Comparison of ENCODE assay signal across 16 cellular contexts in the genomic region with DNA sequence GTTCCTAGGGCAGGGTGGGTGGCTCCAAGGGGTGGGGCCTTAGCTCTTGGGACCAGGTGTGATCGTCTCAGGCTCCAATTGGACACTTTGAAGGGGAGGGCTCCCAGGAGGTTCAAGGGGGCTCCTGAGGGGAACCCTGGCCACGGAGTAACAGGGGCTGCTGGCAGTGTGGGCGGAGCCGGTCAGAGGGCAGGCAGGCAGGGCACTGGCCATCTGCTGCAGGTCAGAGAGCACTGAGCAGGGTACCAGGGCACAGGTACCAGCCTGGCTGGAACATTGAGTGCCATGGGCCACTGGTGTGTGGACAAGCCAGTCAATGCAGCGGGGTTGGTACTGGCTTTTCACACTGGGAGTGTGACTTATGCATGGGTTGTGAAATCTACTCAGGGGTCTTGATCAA. TPM values are rescaled to one million over a fixed set of nuclear protein-coding genes. Genes with fewer than 3 reads are reported as not detected.
A peak's percentile ranks its signal among the peaks of the same experiment; 100 is the strongest.
DNase-seq lines count a peak whose midpoint lies in the region; ATAC-seq and TF ChIP-seq lines count a peak whose summit lies in the region.
"Had no signal": no experiment of that assay in that cellular context is flagged by ENCODE, and none has a peak within 500 bp of the region (broad histone marks: within the 10 kb centered on the region; RNA-seq: fewer than 3 reads in every experiment).

No MANE protein-coding gene starts in this region.

- H3K27me3 ChIP-seq in right lobe of liver (no peaks in the 10 kb centered on the region), stomach smooth muscle (ENCODE audit: control insufficient read depth in 1 of 2, insufficient read depth in 2 of 2, low read length in 2 of 2) (peaks cover 8 to 16% of the 10 kb centered on the region in 2 donors)

- no peak for DNase-seq in activated CD8-positive, alpha-beta T cell treated with anti-CD3 and anti-CD28 coated beads, Interleukin-2, amount 10 ng/mL, durations not matched to agents 7 days and 5 days
- no peak for DNase-seq in activated CD8-positive, alpha-beta T cell treated with anti-CD3 and anti-CD28 coated beads for 36 hours
- DNase-seq in T-helper 17 cell: no peak
- peak in 2 of 3 donors; percentile 74 to 81 for DNase-seq in right lobe of liver
- no peak for DNase-seq in 8988T
- DNase-seq in NCI-H524 treated with DMSO at 0.1 percent for 48 hours (lab: John Stamatoyannopoulos, UW): no peak
- DNase-seq in head of caudate nucleus: no peak
- DNase-seq: activated gamma-delta T cell, COR-L47, hippocampal formation, NCI-H2029, NCI-H526, PC-9 had no signal

- CTCF ChIA-PET in activated CD8-positive, alpha-beta T cell treated with anti-CD3 and anti-CD28 coated beads, Interleukin-2, amount 10 ng/mL, durations not matched to agents 7 days and 5 days (lab: Charles Lee): no interaction called here
- CTCF ChIA-PET in activated CD8-positive, alpha-beta T cell treated with anti-CD3 and anti-CD28 coated beads for 36 hours (lab: Charles Lee): interaction anchor here (1.3 kb wide), 1 partner anchor 43 kb away, joined by 4 read pairs; no protein-coding TSS in a partner anchor

- no peak for TF ChIP-seq POLR2A in right lobe of liver (IDR thresholded peaks at IDR 0.05)

- ATAC-seq in activated CD8-positive, alpha-beta T cell treated with anti-CD3 and anti-CD28 coated beads, Interleukin-2, amount 10 ng/mL, durations not matched to agents 7 days and 5 days: no peak
- ATAC-seq in activated CD8-positive, alpha-beta T cell treated with anti-CD3 and anti-CD28 coated beads for 36 hours: no peak
- no peak for ATAC-seq in T-helper 17 cell
- peak; percentile 10 to 79 (median 52) for ATAC-seq in right lobe of liver
- ATAC-seq: esophagus mucosa had no signal

- WGBS in right lobe of liver (ENCODE audit: insufficient coverage, low coverage, low lambda C conversion rate, missing lambda C conversion rate): 29% methylated on average over 3 of the region's 5 CpGs

- H3K9me3 ChIP-seq in T-helper 17 cell (ENCODE audit: control insufficient read depth, low read length, poor library complexity, severe bottlenecking) (no peaks in the 10 kb centered on the region), right lobe of liver (no peaks in the 10 kb centered on the region), stomach smooth muscle (ENCODE audit: control insufficient read depth in 2 of 2, low read length in 2 of 2) (no peaks in the 10 kb centered on the region)
- H3K9me3 ChIP-seq: prostate gland had no signal

- H3K36me3 Mint-ChIP-seq in activated CD8-positive, alpha-beta T cell treated with anti-CD3 and anti-CD28 coated beads, Interleukin-2, amount 10 ng/mL, durations not matched to agents 7 days and 5 days (ENCODE audit: low read depth): peaks cover 18% of the 10 kb centered on the region
- H3K36me3 Mint-ChIP-seq in activated CD8-positive, alpha-beta T cell treated with anti-CD3 and anti-CD28 coated beads for 36 hours (ENCODE audit: low read depth): peaks cover 8% of the 10 kb centered on the region
- no peaks in the 10 kb centered on the region for H3K36me3 Mint-ChIP-seq in T-helper 17 cell (ENCODE audit: low read depth)

- peaks cover 24% of the 10 kb centered on the region for H3K4me1 Mint-ChIP-seq in activated CD8-positive, alpha-beta T cell treated with anti-CD3 and anti-CD28 coated beads, Interleukin-2, amount 10 ng/mL, durations not matched to agents 7 days and 5 days (ENCODE audit: low read depth)
- H3K4me1 Mint-ChIP-seq in activated CD8-positive, alpha-beta T cell treated with anti-CD3 and anti-CD28 coated beads for 36 hours (ENCODE audit: low read depth): peaks cover 49% of the 10 kb centered on the region
- H3K4me1 Mint-ChIP-seq in T-helper 17 cell: peaks cover 64% of the 10 kb centered on the region

- H3K9me3 Mint-ChIP-seq in activated CD8-positive, alpha-beta T cell treated with anti-CD3 and anti-CD28 coated beads, Interleukin-2, amount 10 ng/mL, durations not matched to agents 7 days and 5 days (ENCODE audit: insufficient read depth): no peaks in the 10 kb centered on the region
- H3K9me3 Mint-ChIP-seq in activated CD8-positive, alpha-beta T cell treated with anti-CD3 and anti-CD28 coated beads for 36 hours: no peaks in the 10 kb centered on the region

- no peaks in the 10 kb centered on the region for H3K27me3 Mint-ChIP-seq in activated CD8-positive, alpha-beta T cell treated with anti-CD3 and anti-CD28 coated beads, Interleukin-2, amount 10 ng/mL, durations not matched to agents 7 days and 5 days (ENCODE audit: low read depth)
- no peaks in the 10 kb centered on the region for H3K27me3 Mint-ChIP-seq in activated CD8-positive, alpha-beta T cell treated with anti-CD3 and anti-CD28 coated beads for 36 hours
- H3K27me3 Mint-ChIP-seq in T-helper 17 cell: no peaks in the 10 kb centered on the region

- no peak for TF ChIP-seq CTCF in activated CD8-positive, alpha-beta T cell treated with anti-CD3 and anti-CD28 coated beads for 36 hours (IDR thresholded peaks at IDR 0.05)
- no peak for TF ChIP-seq CTCF in right lobe of liver (IDR thresholded peaks at IDR 0.05)

- H3K4me3 ChIP-seq in right lobe of liver: no peak overlapping the region
- H3K4me3 ChIP-seq in stomach smooth muscle (ENCODE audit: low read length in 2 of 2): no peak overlapping the region
- H3K4me3 ChIP-seq: PC-9, prostate gland had no signal

- H3K27ac Mint-ChIP-seq in activated CD8-positive, alpha-beta T cell treated with anti-CD3 and anti-CD28 coated beads, Interleukin-2, amount 10 ng/mL, durations not matched to agents 7 days and 5 days: peak overlapping the region; percentile 40
- H3K27ac Mint-ChIP-seq in activated CD8-positive, alpha-beta T cell treated with anti-CD3 and anti-CD28 coated beads for 36 hours: no peak overlapping the region
- H3K27ac Mint-ChIP-seq in T-helper 17 cell: peak overlapping the region; percentile 92

- H3K9ac ChIP-seq in stomach smooth muscle (ENCODE audit: low read length in 2 of 2): no peak overlapping the region

- H3K4me3 Mint-ChIP-seq in activated CD8-positive, alpha-beta T cell treated with anti-CD3 and anti-CD28 coated beads, Interleukin-2, amount 10 ng/mL, durations not matched to agents 7 days and 5 days: no peak overlapping the region
- H3K4me3 Mint-ChIP-seq in activated CD8-positive, alpha-beta T cell treated with anti-CD3 and anti-CD28 coated beads for 36 hours: no peak overlapping the region
- no peak overlapping the region for H3K4me3 Mint-ChIP-seq in T-helper 17 cell

- H3K4me1 ChIP-seq in right lobe of liver: peaks cover 0 to 35% (median 3%) of the 10 kb centered on the region in 4 donors
- peaks cover 41% of the 10 kb centered on the region for H3K4me1 ChIP-seq in stomach smooth muscle (ENCODE audit: control insufficient read depth, insufficient read depth, low read length)
- H3K4me1 ChIP-seq: prostate gland had no signal

- POLR2A ChIA-PET in activated CD8-positive, alpha-beta T cell treated with anti-CD3 and anti-CD28 coated beads, Interleukin-2, amount 10 ng/mL, durations not matched to agents 7 days and 5 days (lab: Charles Lee): no interaction called here
- POLR2A ChIA-PET in activated CD8-positive, alpha-beta T cell treated with anti-CD3 and anti-CD28 coated beads for 36 hours (lab: Charles Lee): interaction anchor here (0.8 kb wide), 1 partner anchor 10 kb away, joined by 5 read pairs; no protein-coding TSS in a partner anchor

- H3K36me3 ChIP-seq in right lobe of liver (no peaks in the 10 kb centered on the region), stomach smooth muscle (ENCODE audit: control insufficient read depth in 2 of 2, insufficient read depth in 2 of 2, low read length in 2 of 2) (no peaks in the 10 kb centered on the region)
- H3K36me3 ChIP-seq: prostate gland had no signal

- H3K27ac ChIP-seq in right lobe of liver (peak overlapping the region in 1 of 3 donors; percentile 29), stomach smooth muscle (ENCODE audit: low read length) (peak overlapping the region; percentile 6)
- H3K27ac ChIP-seq: prostate gland had no signal

- intact Hi-C loops in activated CD8-positive, alpha-beta T cell treated with anti-CD3 and anti-CD28 coated beads for 36 hours (cut with micrococcal nuclease): no loop called here
- intact Hi-C loops in right lobe of liver (cut with DNase I): no loop called here
- intact Hi-C loops in head of caudate nucleus (cut with DNase I): no loop called here

RNA-seq across cellular contexts. Expression of a gene that starts 32.2 kb away (rescaled TPM):
- total RNA-seq in activated CD8-positive, alpha-beta T cell treated with anti-CD3 and anti-CD28 coated beads, Interleukin-2, amount 10 ng/mL, durations not matched to agents 7 days and 5 days: 10 to 100 TPM; 91.5 TPM
- total RNA-seq in activated CD8-positive, alpha-beta T cell treated with anti-CD3 and anti-CD28 coated beads for 36 hours: 10 to 100 TPM; 64.0 to 64.1 TPM
- total RNA-seq in T-helper 17 cell: 10 to 100 TPM; 59.6 to 64.8 TPM
- 10 to 100 TPM in 1 of 6 experiments, 1 to 10 TPM in 5; 3.7 to 11.6 (median 5.0) TPM for total RNA-seq in right lobe of liver

RNA-seq across cellular contexts. Expression of a gene that starts 50.6 kb away (rescaled TPM):
- total RNA-seq in activated CD8-positive, alpha-beta T cell treated with anti-CD3 and anti-CD28 coated beads, Interleukin-2, amount 10 ng/mL, durations not matched to agents 7 days and 5 days: 10 to 100 TPM; 52.8 to 54.6 TPM
- total RNA-seq in activated CD8-positive, alpha-beta T cell treated with anti-CD3 and anti-CD28 coated beads for 36 hours: 10 to 100 TPM; 47.3 to 47.8 TPM
- total RNA-seq in T-helper 17 cell (10 to 100 TPM; 14.8 to 17.7 TPM), right lobe of liver (10 to 100 TPM; 31.4 to 48.5 (median 40.2) TPM)

Comparison
In these comparisons a context has a peak if more than half of its experiments do, and no peak if none do; other contexts are left out.
1. ATAC-seq: peak in right lobe of liver (4 of 4); none in activated CD8-positive, alpha-beta T cell treated with anti-CD3 and anti-CD28 coated beads, Interleukin-2, amount 10 ng/mL, durations not matched to agents 7 days and 5 days (single experiment), activated CD8-positive, alpha-beta T cell treated with anti-CD3 and anti-CD28 coated beads for 36 hours (single experiment) and T-helper 17 cell (single experiment).
2. DNase-seq: peak in right lobe of liver (2 of 3); none in activated CD8-positive, alpha-beta T cell treated with anti-CD3 and anti-CD28 coated beads, Interleukin-2, amount 10 ng/mL, durations not matched to agents 7 days and 5 days (single experiment), activated CD8-positive, alpha-beta T cell treated with anti-CD3 and anti-CD28 coated beads for 36 hours (single experiment), T-helper 17 cell (0 of 3), 8988T (single experiment), NCI-H524 treated with DMSO at 0.1 percent for 48 hours (single experiment) and head of caudate nucleus (0 of 42).
3. RNA of a gene that starts 32.2 kb away (total RNA-seq): 91.5 TPM in activated CD8-positive, alpha-beta T cell treated with anti-CD3 and anti-CD28 coated beads, Interleukin-2, amount 10 ng/mL, durations not matched to agents 7 days and 5 days, 59.6 to 64.8 TPM in T-helper 17 cell and 64.0 to 64.1 TPM in activated CD8-positive, alpha-beta T cell treated with anti-CD3 and anti-CD28 coated beads for 36 hours; 3.7 to 11.6 TPM in right lobe of liver; every median in the first group is over 4 times any median in the second.